1 cellular context compared by ENCODE assay signal in genomic region chr5:147780924-147781530, GRCh38.
TF ChIP-seq lines count a peak whose summit lies in the region.

No MANE protein-coding gene starts in this region.

TF ChIP-seq in HEK293, 187 proteins besides CTCF, POLR2A, EP300 and RAD21 (continued from another document):
- TF ChIP-seq PBX3 (CRISPR knock-in tag; IDR thresholded peaks at IDR 0.05) (no peak), TSHZ1 (tag by site-specific recombination; IDR thresholded peaks at IDR 0.05; ENCODE audit: borderline replicate concordance) (no peak), ZNF843 (tag by site-specific recombination; IDR thresholded peaks at IDR 0.05) (no peak), BCL6B (tag by site-specific recombination; IDR thresholded peaks at IDR 0.05) (no peak)
